2 cellular contexts compared by ENCODE assay signal in the genomic region with DNA sequence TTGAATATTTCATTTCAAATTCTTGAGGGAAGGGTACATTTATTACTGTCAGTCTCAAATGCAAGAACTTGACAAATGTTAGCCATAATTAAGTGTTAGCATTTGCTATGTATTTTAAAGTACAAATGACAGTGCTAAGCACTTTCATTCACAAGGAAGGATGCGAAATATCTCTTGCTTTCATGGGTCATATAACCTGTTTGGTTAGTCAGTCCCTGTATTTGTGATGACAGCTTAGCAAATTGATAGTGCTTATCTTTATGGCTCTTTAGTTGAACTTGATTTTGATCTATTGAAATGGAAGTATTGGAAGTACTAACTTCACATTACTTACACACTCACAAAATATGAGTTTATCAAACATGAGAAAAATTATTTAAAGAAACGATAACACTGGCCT.
TF ChIP-seq lines count a peak whose summit lies in the region.

No MANE protein-coding gene starts in this region.

TF ChIP-seq in SK-N-SH, 30 proteins besides CTCF, POLR2A, EP300 and RAD21 (continued from another document):
- TF ChIP-seq, protein P1, sequence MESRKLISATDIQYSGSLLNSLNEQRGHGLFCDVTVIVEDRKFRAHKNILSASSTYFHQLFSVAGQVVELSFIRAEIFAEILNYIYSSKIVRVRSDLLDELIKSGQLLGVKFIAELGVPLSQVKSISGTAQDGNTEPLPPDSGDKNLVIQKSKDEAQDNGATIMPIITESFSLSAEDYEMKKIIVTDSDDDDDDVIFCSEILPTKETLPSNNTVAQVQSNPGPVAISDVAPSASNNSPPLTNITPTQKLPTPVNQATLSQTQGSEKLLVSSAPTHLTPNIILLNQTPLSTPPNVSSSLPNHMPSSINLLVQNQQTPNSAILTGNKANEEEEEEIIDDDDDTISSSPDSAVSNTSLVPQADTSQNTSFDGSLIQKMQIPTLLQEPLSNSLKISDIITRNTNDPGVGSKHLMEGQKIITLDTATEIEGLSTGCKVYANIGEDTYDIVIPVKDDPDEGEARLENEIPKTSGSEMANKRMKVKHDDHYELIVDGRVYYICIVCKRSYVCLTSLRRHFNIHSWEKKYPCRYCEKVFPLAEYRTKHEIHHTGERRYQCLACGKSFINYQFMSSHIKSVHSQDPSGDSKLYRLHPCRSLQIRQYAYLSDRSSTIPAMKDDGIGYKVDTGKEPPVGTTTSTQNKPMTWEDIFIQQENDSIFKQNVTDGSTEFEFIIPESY (IDR thresholded peaks at IDR 0.05; ENCODE audit: borderline replicate concordance, low read depth) = no peak
- TF ChIP-seq, protein P2, sequence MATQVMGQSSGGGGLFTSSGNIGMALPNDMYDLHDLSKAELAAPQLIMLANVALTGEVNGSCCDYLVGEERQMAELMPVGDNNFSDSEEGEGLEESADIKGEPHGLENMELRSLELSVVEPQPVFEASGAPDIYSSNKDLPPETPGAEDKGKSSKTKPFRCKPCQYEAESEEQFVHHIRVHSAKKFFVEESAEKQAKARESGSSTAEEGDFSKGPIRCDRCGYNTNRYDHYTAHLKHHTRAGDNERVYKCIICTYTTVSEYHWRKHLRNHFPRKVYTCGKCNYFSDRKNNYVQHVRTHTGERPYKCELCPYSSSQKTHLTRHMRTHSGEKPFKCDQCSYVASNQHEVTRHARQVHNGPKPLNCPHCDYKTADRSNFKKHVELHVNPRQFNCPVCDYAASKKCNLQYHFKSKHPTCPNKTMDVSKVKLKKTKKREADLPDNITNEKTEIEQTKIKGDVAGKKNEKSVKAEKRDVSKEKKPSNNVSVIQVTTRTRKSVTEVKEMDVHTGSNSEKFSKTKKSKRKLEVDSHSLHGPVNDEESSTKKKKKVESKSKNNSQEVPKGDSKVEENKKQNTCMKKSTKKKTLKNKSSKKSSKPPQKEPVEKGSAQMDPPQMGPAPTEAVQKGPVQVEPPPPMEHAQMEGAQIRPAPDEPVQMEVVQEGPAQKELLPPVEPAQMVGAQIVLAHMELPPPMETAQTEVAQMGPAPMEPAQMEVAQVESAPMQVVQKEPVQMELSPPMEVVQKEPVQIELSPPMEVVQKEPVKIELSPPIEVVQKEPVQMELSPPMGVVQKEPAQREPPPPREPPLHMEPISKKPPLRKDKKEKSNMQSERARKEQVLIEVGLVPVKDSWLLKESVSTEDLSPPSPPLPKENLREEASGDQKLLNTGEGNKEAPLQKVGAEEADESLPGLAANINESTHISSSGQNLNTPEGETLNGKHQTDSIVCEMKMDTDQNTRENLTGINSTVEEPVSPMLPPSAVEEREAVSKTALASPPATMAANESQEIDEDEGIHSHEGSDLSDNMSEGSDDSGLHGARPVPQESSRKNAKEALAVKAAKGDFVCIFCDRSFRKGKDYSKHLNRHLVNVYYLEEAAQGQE (IDR thresholded peaks at IDR 0.05; ENCODE audit: low read depth, low read length) = no peak

TF ChIP-seq in SK-N-SH treated with all-trans-retinoic acid at 6 μM for 48 hours, 23 proteins besides CTCF, POLR2A, EP300 and RAD21 (continued from another document):
- TF ChIP-seq ARNTL (CRISPR knock-in tag; IDR thresholded peaks at IDR 0.05; ENCODE audit: borderline replicate concordance, low read depth) = no peak
